ENCODE assay signal across 17 cellular contexts in the genomic region with DNA sequence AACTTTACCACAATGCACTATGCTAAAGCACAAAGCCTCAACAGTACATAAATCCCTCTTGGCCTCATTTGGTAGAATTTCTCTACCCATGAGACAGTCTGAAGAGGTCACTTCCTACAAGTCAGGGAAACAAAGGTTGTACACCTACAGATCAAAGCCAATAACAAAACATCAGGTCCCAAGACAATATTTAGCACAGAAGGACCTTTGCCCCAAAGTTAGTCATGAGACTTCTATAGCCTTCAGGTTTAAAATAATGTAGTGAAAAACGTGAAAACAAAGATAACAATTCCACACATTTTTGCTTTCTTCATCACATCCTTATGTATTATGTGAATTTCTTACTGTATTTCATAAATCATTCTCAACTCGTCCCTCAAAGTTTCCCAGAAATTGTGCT. TPM values are rescaled to one million over a fixed set of nuclear protein-coding genes. Genes with fewer than 3 reads are reported as not detected.
DNase-seq lines count a peak whose midpoint lies in the region; ATAC-seq, FAIRE-seq and TF ChIP-seq lines count a peak whose summit lies in the region.
"Had no signal": no experiment of that assay in that cellular context is flagged by ENCODE, and none has a peak within 500 bp of the region (broad histone marks: within the 10 kb centered on the region; RNA-seq: fewer than 3 reads in every experiment).

No MANE protein-coding gene starts in this region.

- no peaks in the 10 kb centered on the region for H3K9me3 ChIP-seq in small intestine (ENCODE audit: control insufficient read depth, low read depth)
- H3K9me3 ChIP-seq in Karpas-422 (ENCODE audit: low read length): no peaks in the 10 kb centered on the region

- TF ChIP-seq CTCF in glutamatergic neuron (IDR thresholded peaks at IDR 0.05; ENCODE audit: partially characterized antibody, unreplicated experiment): no peak

- H3K36me3 ChIP-seq in small intestine (ENCODE audit: control insufficient read depth in 2 of 2, insufficient read depth in 2 of 2, low read length in 2 of 2): peaks cover 0 to 2% of the 10 kb centered on the region in 2 donors
- 0 out of 2 replicates have a peak, but pooled peaks cover 6% of the 10 kb centered on the region for H3K36me3 ChIP-seq in Karpas-422 (ENCODE audit: insufficient read depth, low read length)

- no peaks in the 10 kb centered on the region for H4K20me1 ChIP-seq in Karpas-422 (ENCODE audit: insufficient read depth, low read depth, low read length)

- no peaks in the 10 kb centered on the region for H3K9me2 ChIP-seq in Karpas-422 (replicated peaks; ENCODE audit: insufficient read depth, low read length)

- peaks cover 5% of the 10 kb centered on the region for H3K9me3 Mint-ChIP-seq in glutamatergic neuron (ENCODE audit: unreplicated experiment)
- H3K9me3 Mint-ChIP-seq: CD4-positive, alpha-beta memory T cell had no signal

- H3K4me1 Mint-ChIP-seq in glutamatergic neuron (ENCODE audit: low read depth, unreplicated experiment): peaks cover 2% of the 10 kb centered on the region

- H3K4me3 ChIP-seq in small intestine (ENCODE audit: low read depth in 1 of 2, low read length in 2 of 2) (no peak overlapping the region), Karpas-422 (ENCODE audit: low read length) (no peak overlapping the region)

- H3K36me3 Mint-ChIP-seq in glutamatergic neuron (ENCODE audit: unreplicated experiment): no peaks in the 10 kb centered on the region

- H3K79me2 ChIP-seq in Karpas-422 (ENCODE audit: low read length): peaks cover 96% of the 10 kb centered on the region

- H3K4me1 ChIP-seq in small intestine (ENCODE audit: control insufficient read depth in 2 of 2, insufficient read depth in 1 of 2, low read depth in 1 of 2, low read length in 1 of 2) (peaks cover 0 to 6% of the 10 kb centered on the region in 2 donors), Karpas-422 (ENCODE audit: low read length) (no peaks in the 10 kb centered on the region)

- no peak overlapping the region for H3K27ac ChIP-seq in small intestine (ENCODE audit: low read depth in 1 of 2, low read length in 1 of 2)
- no peak overlapping the region for H3K27ac ChIP-seq in Karpas-422 (ENCODE audit: low read length)

- peak; percentile 66 for ATAC-seq in SK-N-SH treated with all-trans-retinoic acid at 6 μM for 48 hours
- ATAC-seq in GM19463 (IDR thresholded peaks at IDR 0.05; ENCODE audit: unreplicated experiment): no peak
- ATAC-seq: Panc1 had no signal

- no peak overlapping the region for H3K4me3 Mint-ChIP-seq in glutamatergic neuron (ENCODE audit: unreplicated experiment)

- no peak overlapping the region for H2AFZ ChIP-seq in Karpas-422 (ENCODE audit: low read length)

- FAIRE-seq in small intestine (lab: Jason Lieb, UNC): no peak
- FAIRE-seq: bronchial epithelial cell, endometrium, GM19239, HTR-8/SVneo had no signal

- peaks cover 4% of the 10 kb centered on the region for H3K27me3 Mint-ChIP-seq in glutamatergic neuron (ENCODE audit: unreplicated experiment)
- H3K27me3 Mint-ChIP-seq: CD4-positive, alpha-beta memory T cell had no signal

- H3K27ac Mint-ChIP-seq in glutamatergic neuron (ENCODE audit: unreplicated experiment): peak overlapping the region; percentile 55

- H3K4me2 ChIP-seq in Karpas-422 (ENCODE audit: low read depth, low read length, poor library complexity, severe bottlenecking): no peak overlapping the region

- WGBS in small intestine, 3 donors: 35 to 52% (median 37%) methylated on average over 2 of the region's 2 CpGs

- H3K9ac ChIP-seq in Karpas-422 (ENCODE audit: low read length): no peak overlapping the region

- H3K27me3 ChIP-seq in small intestine (ENCODE audit: control insufficient read depth in 2 of 2, insufficient read depth in 2 of 2, low read length in 2 of 2) (no peaks in the 10 kb centered on the region), Karpas-422 (ENCODE audit: low read length) (no peaks in the 10 kb centered on the region)

- peak; percentile 3 for DNase-seq in GM04503 (ENCODE audit: low read depth)
- no peak for DNase-seq in glutamatergic neuron
- DNase-seq in small intestine: peak; percentile 25
- no peak for DNase-seq in RKO (ENCODE audit: low spot score)
- DNase-seq in Karpas-422: no peak
- DNase-seq: CD4-positive, alpha-beta memory T cell; head of caudate nucleus; kidney glomerular epithelial cell; NCI-H69; stimulated activated CD4-positive, alpha-beta T cell treated with anti-CD3 and anti-CD28 coated beads, Interleukin-12 subunit alpha, Interleukin-12 subunit beta, amount 100 ng/mL, for 4 hours had no signal

TF ChIP-seq in SK-N-SH treated with all-trans-retinoic acid at 6 μM for 48 hours, 23 proteins besides CTCF, POLR2A, EP300 and RAD21 (continues in another document):
- TF ChIP-seq ZC3H10 (CRISPR knock-in tag; IDR thresholded peaks at IDR 0.05): no peak
- TF ChIP-seq, protein P1, sequence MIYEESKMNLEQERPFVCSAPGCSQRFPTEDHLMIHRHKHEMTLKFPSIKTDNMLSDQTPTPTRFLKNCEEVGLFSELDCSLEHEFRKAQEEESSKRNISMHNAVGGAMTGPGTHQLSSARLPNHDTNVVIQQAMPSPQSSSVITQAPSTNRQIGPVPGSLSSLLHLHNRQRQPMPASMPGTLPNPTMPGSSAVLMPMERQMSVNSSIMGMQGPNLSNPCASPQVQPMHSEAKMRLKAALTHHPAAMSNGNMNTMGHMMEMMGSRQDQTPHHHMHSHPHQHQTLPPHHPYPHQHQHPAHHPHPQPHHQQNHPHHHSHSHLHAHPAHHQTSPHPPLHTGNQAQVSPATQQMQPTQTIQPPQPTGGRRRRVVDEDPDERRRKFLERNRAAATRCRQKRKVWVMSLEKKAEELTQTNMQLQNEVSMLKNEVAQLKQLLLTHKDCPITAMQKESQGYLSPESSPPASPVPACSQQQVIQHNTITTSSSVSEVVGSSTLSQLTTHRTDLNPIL (CRISPR knock-in tag; IDR thresholded peaks at IDR 0.05; ENCODE audit: low read depth): no peak
- no peak for TF ChIP-seq ZFP30 (CRISPR knock-in tag; IDR thresholded peaks at IDR 0.05)
- TF ChIP-seq BACH2 (CRISPR knock-in tag; IDR thresholded peaks at IDR 0.05; ENCODE audit: borderline replicate concordance): no peak
- TF ChIP-seq OSR1 (CRISPR knock-in tag; IDR thresholded peaks at IDR 0.05): no peak
- no peak for TF ChIP-seq ZNF8 (CRISPR knock-in tag; IDR thresholded peaks at IDR 0.05)
- TF ChIP-seq GLIS3 (CRISPR knock-in tag; IDR thresholded peaks at IDR 0.05): no peak
- TF ChIP-seq ARNTL (CRISPR knock-in tag; IDR thresholded peaks at IDR 0.05; ENCODE audit: borderline replicate concordance, low read depth): no peak
- no peak for TF ChIP-seq TCF4 (CRISPR knock-in tag; IDR thresholded peaks at IDR 0.05; ENCODE audit: borderline replicate concordance)
- TF ChIP-seq, protein P2, sequence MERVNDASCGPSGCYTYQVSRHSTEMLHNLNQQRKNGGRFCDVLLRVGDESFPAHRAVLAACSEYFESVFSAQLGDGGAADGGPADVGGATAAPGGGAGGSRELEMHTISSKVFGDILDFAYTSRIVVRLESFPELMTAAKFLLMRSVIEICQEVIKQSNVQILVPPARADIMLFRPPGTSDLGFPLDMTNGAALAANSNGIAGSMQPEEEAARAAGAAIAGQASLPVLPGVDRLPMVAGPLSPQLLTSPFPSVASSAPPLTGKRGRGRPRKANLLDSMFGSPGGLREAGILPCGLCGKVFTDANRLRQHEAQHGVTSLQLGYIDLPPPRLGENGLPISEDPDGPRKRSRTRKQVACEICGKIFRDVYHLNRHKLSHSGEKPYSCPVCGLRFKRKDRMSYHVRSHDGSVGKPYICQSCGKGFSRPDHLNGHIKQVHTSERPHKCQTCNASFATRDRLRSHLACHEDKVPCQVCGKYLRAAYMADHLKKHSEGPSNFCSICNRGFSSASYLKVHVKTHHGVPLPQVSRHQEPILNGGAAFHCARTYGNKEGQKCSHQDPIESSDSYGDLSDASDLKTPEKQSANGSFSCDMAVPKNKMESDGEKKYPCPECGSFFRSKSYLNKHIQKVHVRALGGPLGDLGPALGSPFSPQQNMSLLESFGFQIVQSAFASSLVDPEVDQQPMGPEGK (CRISPR knock-in tag; IDR thresholded peaks at IDR 0.05; ENCODE audit: borderline replicate concordance): no peak
- TF ChIP-seq ZNF70 (CRISPR knock-in tag; IDR thresholded peaks at IDR 0.05): no peak
- TF ChIP-seq, protein P3, sequence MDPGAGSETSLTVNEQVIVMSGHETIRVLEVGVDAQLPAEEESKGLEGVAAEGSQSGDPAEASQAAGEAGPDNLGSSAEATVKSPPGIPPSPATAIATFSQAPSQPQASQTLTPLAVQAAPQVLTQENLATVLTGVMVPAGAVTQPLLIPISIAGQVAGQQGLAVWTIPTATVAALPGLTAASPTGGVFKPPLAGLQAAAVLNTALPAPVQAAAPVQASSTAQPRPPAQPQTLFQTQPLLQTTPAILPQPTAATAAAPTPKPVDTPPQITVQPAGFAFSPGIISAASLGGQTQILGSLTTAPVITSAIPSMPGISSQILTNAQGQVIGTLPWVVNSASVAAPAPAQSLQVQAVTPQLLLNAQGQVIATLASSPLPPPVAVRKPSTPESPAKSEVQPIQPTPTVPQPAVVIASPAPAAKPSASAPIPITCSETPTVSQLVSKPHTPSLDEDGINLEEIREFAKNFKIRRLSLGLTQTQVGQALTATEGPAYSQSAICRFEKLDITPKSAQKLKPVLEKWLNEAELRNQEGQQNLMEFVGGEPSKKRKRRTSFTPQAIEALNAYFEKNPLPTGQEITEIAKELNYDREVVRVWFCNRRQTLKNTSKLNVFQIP (CRISPR knock-in tag; IDR thresholded peaks at IDR 0.05; ENCODE audit: borderline replicate concordance, low read depth): no peak
- no peak for TF ChIP-seq PPARA (CRISPR knock-in tag; IDR thresholded peaks at IDR 0.05; ENCODE audit: borderline replicate concordance)
- no peak for TF ChIP-seq CSDC2 (CRISPR knock-in tag; IDR thresholded peaks at IDR 0.05)
- TF ChIP-seq ZFP3 (CRISPR knock-in tag; IDR thresholded peaks at IDR 0.05): no peak

RNA-seq across cellular contexts. Expression of gene AFF4, which starts 15.8 kb away (rescaled TPM):
- total RNA-seq in glutamatergic neuron (ENCODE audit: unreplicated experiment): 135 TPM
- 10 to 100 TPM in 1 of 3 donors, 1 to 10 TPM in 2; 7.0 to 12.6 (median 7.8) TPM for polyA plus RNA-seq in small intestine
- total RNA-seq in Karpas-422 (2014; rRNA removed; shearing (Covaris generic); ENCODE audit: low replicate concordance): 20.1 and 34.0 TPM in 2 replicates

Comparison
In these comparisons a context has a peak if more than half of its experiments do, and no peak if none do; other contexts are left out.
1. DNase-seq: peak in GM04503 (single experiment) and small intestine (single experiment); none in glutamatergic neuron (single experiment), RKO (single experiment) and Karpas-422 (single experiment).